Comparison of ENCODE assay signal across 34 cellular contexts in the genomic region with DNA sequence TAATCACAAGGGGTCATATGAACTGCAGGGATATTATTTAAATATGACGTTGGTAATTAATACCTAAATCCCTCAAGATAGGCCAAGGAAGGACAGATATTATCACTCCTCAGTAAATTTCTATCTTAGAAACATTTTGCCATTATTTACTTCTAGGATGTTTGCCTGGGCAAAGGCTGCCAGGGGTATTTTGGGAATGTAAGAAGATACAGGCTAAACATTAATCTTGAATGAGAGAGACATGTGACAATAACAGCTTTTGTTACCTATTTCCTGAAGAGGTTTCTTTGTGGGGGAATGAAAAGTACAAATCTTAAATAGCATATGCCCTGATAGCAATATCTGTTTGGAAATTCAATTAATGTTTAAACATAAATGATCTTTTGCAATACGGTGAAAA. TPM values are rescaled to one million over a fixed set of nuclear protein-coding genes. Genes with fewer than 3 reads are reported as not detected.
"Had no signal": no experiment of that assay in that cellular context is flagged by ENCODE, and none has a peak within 500 bp of the region (broad histone marks: within the 10 kb centered on the region; RNA-seq: fewer than 3 reads in every experiment).

No MANE protein-coding gene starts in this region.

- H3K4me3 ChIP-seq: ascending aorta, breast epithelium, cardiac muscle cell, colonic mucosa, esophagus squamous epithelium, gastroesophageal sphincter, heart right ventricle had no signal

- H3K9me3 ChIP-seq: ascending aorta, breast epithelium, colonic mucosa, esophagus squamous epithelium, gastroesophageal sphincter had no signal

- H3K27ac ChIP-seq: ascending aorta, breast epithelium, cardiac muscle cell, colonic mucosa, epithelial cell of prostate, esophagus squamous epithelium, gastroesophageal sphincter, heart right ventricle had no signal

- DNase-seq: activated CD4-positive, alpha-beta memory T cell treated with anti-CD3 and anti-CD28 coated beads, Interleukin-2, amount 10 ng/mL, durations not matched to agents 7 days and 5 days; activated CD4-positive, alpha-beta T cell treated with anti-CD3 and anti-CD28 coated beads for 1 hour; activated CD4-positive, alpha-beta T cell treated with anti-CD3 and anti-CD28 coated beads for 4 hours; activated CD4-positive, alpha-beta T cell treated with anti-CD3 and anti-CD28 coated beads, Interleukin-2, amount 10 ng/mL, durations not matched to agents 7 days and 5 days; activated CD4-positive, alpha-beta T cell treated with anti-CD3 and anti-CD28 coated beads, Interleukin-2, amount 50 U/mL, for 4 hours; activated CD8-positive, alpha-beta memory T cell treated with anti-CD3 and anti-CD28 coated beads, Interleukin-2, amount 50 U/mL, for 48 hours; activated gamma-delta T cell; activated naive CD4-positive, alpha-beta T cell; activated naive CD4-positive, alpha-beta T cell treated with anti-CD3 and anti-CD28 coated beads, Interleukin-2, amount 10 ng/mL, durations not matched to agents 7 days and 5 days; activated naive CD8-positive, alpha-beta T cell treated with anti-CD3 and anti-CD28 coated beads, Interleukin-2, amount 10 ng/mL, durations not matched to agents 7 days and 5 days; activated T-cell treated with anti-CD3 and anti-CD28 coated beads for 4 hours; activated T-cell treated with anti-CD3 and anti-CD28 coated beads, Interleukin-2, amount 50 U/mL, for 24 hours; activated T-cell treated with anti-CD3 and anti-CD28 coated beads, Interleukin-2, amount 50 U/mL, for 72 hours; central memory CD4-positive, alpha-beta T cell; cerebellar nuclear complex; colonic mucosa; effector CD8-positive, alpha-beta T cell; esophagus squamous epithelium; foreskin melanocyte; heart right ventricle; T-helper 2 cell had no signal

- H3K36me3 ChIP-seq: ascending aorta, breast epithelium, cardiac muscle cell, colonic mucosa, esophagus squamous epithelium, gastroesophageal sphincter, heart right ventricle had no signal

- H3K4me1 ChIP-seq: ascending aorta, breast epithelium, colonic mucosa, esophagus squamous epithelium, gastroesophageal sphincter, heart right ventricle had no signal

- H3K27me3 ChIP-seq: ascending aorta, breast epithelium, cardiac muscle cell, colonic mucosa, esophagus squamous epithelium, gastroesophageal sphincter, heart right ventricle had no signal

RNA-seq across cellular contexts. Expression of gene CCDC195, which starts 0.8 kb away (rescaled TPM):
- total RNA-seq: activated CD4-positive, alpha-beta memory T cell treated with anti-CD3 and anti-CD28 coated beads, Interleukin-2, amount 10 ng/mL, durations not matched to agents 7 days and 5 days; activated CD4-positive, alpha-beta T cell treated with anti-CD3 and anti-CD28 coated beads, Interleukin-2, amount 10 ng/mL, durations not matched to agents 7 days and 5 days; activated naive CD4-positive, alpha-beta T cell treated with anti-CD3 and anti-CD28 coated beads, Interleukin-2, amount 50 U/mL, for 72 hours; activated naive CD8-positive, alpha-beta T cell treated with anti-CD3 and anti-CD28 coated beads, Interleukin-2, amount 10 ng/mL, durations not matched to agents 7 days and 5 days; activated T-cell treated with anti-CD3 and anti-CD28 coated beads, Interleukin-2, amount 50 U/mL, for 72 hours; ascending aorta; breast epithelium; cardiac muscle cell; colonic mucosa; dermis microvascular lymphatic vessel endothelial cell; endothelial cell of umbilical vein; esophagus squamous epithelium; fibroblast of lung; fibroblast of villous mesenchyme; gastroesophageal sphincter; glomerular endothelial cell; heart right ventricle; WTC11 had no signal
- polyA plus RNA-seq: cardiac muscle cell, endothelial cell of umbilical vein, esophagus, fibroblast of lung, heart right ventricle had no signal
